Comparison of ENCODE assay signal across 1 cellular context in the genomic region with DNA sequence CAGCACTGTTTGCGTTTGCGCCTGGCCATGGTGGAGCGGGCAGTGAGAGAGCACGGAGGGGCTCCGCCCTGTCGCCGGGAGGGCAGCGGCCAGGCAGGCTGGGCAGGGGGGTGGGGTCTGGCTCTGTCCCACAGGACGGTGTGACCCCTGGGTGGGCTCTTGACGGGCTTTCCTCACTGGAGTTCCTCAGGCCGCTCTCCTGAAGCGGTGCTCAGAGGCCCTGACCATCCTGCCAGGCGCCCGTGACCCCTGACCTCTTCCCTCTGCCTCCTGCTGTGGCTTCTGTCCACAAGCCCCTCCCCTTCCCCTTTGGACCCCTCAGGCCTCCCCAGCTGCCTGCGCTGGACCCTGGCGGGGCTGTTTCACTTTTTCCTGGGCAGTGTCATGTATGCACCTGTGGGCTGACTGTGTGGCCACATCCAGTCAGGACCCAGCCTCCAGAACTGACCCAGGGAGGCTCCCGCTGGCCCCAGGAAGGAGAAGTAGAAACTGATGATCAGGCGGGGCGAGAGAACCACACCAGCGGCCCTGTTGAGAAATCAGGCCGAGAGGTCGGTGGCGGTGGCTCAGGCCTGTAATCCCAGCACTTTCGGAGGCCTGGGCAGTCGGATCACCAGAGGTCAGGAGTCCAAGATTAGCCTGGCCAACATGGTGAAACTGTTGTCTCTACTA.
TF ChIP-seq lines count a peak whose summit lies in the region.

No MANE protein-coding gene starts in this region.

TF ChIP-seq in HepG2, 621 proteins besides CTCF, POLR2A, EP300 and RAD21 (continued from another document and continues in another):
- TF ChIP-seq BCLAF1 (IDR thresholded peaks at IDR 0.05) = no peak
- peak; percentile 82; the same call in 1 of the 2 replicates for TF ChIP-seq ZNF614 (CRISPR knock-in tag; IDR thresholded peaks at IDR 0.05; ENCODE audit: borderline replicate concordance)
- peak; percentile 78; the same call in 1 of the 2 replicates for TF ChIP-seq MAZ (IDR thresholded peaks at IDR 0.05; ENCODE audit: borderline replicate concordance, low read depth, low read length)
- peak; percentile 96 for TF ChIP-seq MAZ (CRISPR knock-in tag; IDR thresholded peaks at IDR 0.05; ENCODE audit: low read depth)
- peak; percentile 60 for TF ChIP-seq SOX5 (CRISPR knock-in tag; IDR thresholded peaks at IDR 0.05; ENCODE audit: borderline replicate concordance)
- peak; percentile 28 for TF ChIP-seq JARID2 (CRISPR knock-in tag; IDR thresholded peaks at IDR 0.05; ENCODE audit: insufficient replicate concordance)
- TF ChIP-seq TBX3 (IDR thresholded peaks at IDR 0.05; ENCODE audit: borderline replicate concordance) = peak; percentile 26; the same call in 1 of the 2 replicates
- TF ChIP-seq ZSCAN12 (CRISPR knock-in tag; IDR thresholded peaks at IDR 0.05) = peak; percentile 96
- TF ChIP-seq, protein P1, sequence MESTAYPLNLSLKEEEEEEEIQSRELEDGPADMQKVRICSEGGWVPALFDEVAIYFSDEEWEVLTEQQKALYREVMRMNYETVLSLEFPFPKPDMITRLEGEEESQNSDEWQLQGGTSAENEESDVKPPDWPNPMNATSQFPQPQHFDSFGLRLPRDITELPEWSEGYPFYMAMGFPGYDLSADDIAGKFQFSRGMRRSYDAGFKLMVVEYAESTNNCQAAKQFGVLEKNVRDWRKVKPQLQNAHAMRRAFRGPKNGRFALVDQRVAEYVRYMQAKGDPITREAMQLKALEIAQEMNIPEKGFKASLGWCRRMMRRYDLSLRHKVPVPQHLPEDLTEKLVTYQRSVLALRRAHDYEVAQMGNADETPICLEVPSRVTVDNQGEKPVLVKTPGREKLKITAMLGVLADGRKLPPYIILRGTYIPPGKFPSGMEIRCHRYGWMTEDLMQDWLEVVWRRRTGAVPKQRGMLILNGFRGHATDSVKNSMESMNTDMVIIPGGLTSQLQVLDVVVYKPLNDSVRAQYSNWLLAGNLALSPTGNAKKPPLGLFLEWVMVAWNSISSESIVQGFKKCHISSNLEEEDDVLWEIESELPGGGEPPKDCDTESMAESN (CRISPR knock-in tag; conservative IDR thresholded peaks at IDR 0.05) = peak; percentile 87
- TF ChIP-seq ZBTB21 (CRISPR knock-in tag; IDR thresholded peaks at IDR 0.05) = peak; percentile 11
- peak; percentile 74 for TF ChIP-seq AFF4 (CRISPR knock-in tag; IDR thresholded peaks at IDR 0.05)
- TF ChIP-seq, protein P2, sequence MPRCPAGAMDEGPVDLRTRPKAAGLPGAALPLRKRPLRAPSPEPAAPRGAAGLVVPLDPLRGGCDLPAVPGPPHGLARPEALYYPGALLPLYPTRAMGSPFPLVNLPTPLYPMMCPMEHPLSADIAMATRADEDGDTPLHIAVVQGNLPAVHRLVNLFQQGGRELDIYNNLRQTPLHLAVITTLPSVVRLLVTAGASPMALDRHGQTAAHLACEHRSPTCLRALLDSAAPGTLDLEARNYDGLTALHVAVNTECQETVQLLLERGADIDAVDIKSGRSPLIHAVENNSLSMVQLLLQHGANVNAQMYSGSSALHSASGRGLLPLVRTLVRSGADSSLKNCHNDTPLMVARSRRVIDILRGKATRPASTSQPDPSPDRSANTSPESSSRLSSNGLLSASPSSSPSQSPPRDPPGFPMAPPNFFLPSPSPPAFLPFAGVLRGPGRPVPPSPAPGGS (CRISPR knock-in tag; IDR thresholded peaks at IDR 0.05) = no peak
- no peak for TF ChIP-seq U2AF2 (IDR thresholded peaks at IDR 0.05; ENCODE audit: low read depth, low read length)
- TF ChIP-seq, protein P3, sequence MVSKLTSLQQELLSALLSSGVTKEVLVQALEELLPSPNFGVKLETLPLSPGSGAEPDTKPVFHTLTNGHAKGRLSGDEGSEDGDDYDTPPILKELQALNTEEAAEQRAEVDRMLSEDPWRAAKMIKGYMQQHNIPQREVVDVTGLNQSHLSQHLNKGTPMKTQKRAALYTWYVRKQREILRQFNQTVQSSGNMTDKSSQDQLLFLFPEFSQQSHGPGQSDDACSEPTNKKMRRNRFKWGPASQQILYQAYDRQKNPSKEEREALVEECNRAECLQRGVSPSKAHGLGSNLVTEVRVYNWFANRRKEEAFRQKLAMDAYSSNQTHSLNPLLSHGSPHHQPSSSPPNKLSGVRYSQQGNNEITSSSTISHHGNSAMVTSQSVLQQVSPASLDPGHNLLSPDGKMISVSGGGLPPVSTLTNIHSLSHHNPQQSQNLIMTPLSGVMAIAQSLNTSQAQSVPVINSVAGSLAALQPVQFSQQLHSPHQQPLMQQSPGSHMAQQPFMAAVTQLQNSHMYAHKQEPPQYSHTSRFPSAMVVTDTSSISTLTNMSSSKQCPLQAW (CRISPR knock-in tag; IDR thresholded peaks at IDR 0.05) = 0 out of 2 replicates have a peak, but pooled peaks have one; percentile 63
- peak; percentile 86; the same call in 1 of the 2 replicates for TF ChIP-seq ZNF232 (CRISPR knock-in tag; IDR thresholded peaks at IDR 0.05; ENCODE audit: borderline replicate concordance)
- TF ChIP-seq SP2 (CRISPR knock-in tag; IDR thresholded peaks at IDR 0.05) = no peak
- TF ChIP-seq CENPBD1 (CRISPR knock-in tag; IDR thresholded peaks at IDR 0.05; ENCODE audit: borderline replicate concordance, low read depth) = no peak
- peak; percentile 77; the same call in 1 of the 3 replicates for TF ChIP-seq MXI1 (IDR thresholded peaks at IDR 0.05; ENCODE audit: borderline replicate concordance, low read depth, low read length)
- TF ChIP-seq SKIL (CRISPR knock-in tag; IDR thresholded peaks at IDR 0.05; ENCODE audit: borderline replicate concordance) = peak; percentile 77; the same call in 1 of the 2 replicates
- no peak for TF ChIP-seq ZNF282 (IDR thresholded peaks at IDR 0.05; ENCODE audit: partially characterized antibody)
- peak; percentile 88; the same call in 1 of the 2 replicates for TF ChIP-seq ZNF619 (CRISPR knock-in tag; IDR thresholded peaks at IDR 0.05)
- TF ChIP-seq ZSCAN25 (CRISPR knock-in tag; IDR thresholded peaks at IDR 0.05) = no peak; the same call in none of the 2 replicates
- peak; percentile 87 for TF ChIP-seq PPARG (CRISPR knock-in tag; conservative IDR thresholded peaks at IDR 0.05)
- TF ChIP-seq ATF1 (CRISPR knock-in tag; IDR thresholded peaks at IDR 0.05) = no peak
- TF ChIP-seq NBN (conservative IDR thresholded peaks at IDR 0.05) = no peak
- no peak for TF ChIP-seq GABPA (IDR thresholded peaks at IDR 0.05; ENCODE audit: low read depth, low read length)
- peak; percentile 75 for TF ChIP-seq GABPA (CRISPR knock-in tag; IDR thresholded peaks at IDR 0.05; ENCODE audit: low read depth)
- peak; percentile 91 for TF ChIP-seq RFXAP (CRISPR knock-in tag; IDR thresholded peaks at IDR 0.05; ENCODE audit: borderline replicate concordance)
- no peak for TF ChIP-seq FOXO4 (CRISPR knock-in tag; conservative IDR thresholded peaks at IDR 0.05)
- TF ChIP-seq THAP7 (CRISPR knock-in tag; IDR thresholded peaks at IDR 0.05) = peak; percentile 90
